ENCODE assay signal across 19 cellular contexts in genomic region chr18:13983506-13983905, GRCh38.
"Had no signal": no experiment of that assay in that cellular context is flagged by ENCODE, and none has a peak within 500 bp of the region (broad histone marks: within the 10 kb centered on the region; RNA-seq: fewer than 3 reads in every experiment).

No MANE protein-coding gene starts in this region.

- FAIRE-seq: keratinocyte had no signal

- DNase-seq: dorsolateral prefrontal cortex; effector CD4-positive, alpha-beta T cell; foreskin fibroblast; gastrocnemius medialis; head of caudate nucleus; left ventricle myocardium superior; lower lobe of right lung; naive thymus-derived CD8-positive, alpha-beta T cell; nephron progenitor cell; nucleus accumbens; psoas muscle; right cardiac atrium; sigmoid colon; stimulated activated CD4-positive, alpha-beta T cell treated with anti-CD3 and anti-CD28 coated beads, Interleukin-4, amount 100 ng/mL, for 4 hours; stimulated activated naive CD8-positive, alpha-beta T cell treated with anti-CD3 and anti-CD28 coated beads, Interleukin-15, Interleukin-2, amounts not matched to agents 100 U/mL and 50 U/mL, for 24 hours; substantia nigra; testis; tibial artery had no signal
